ENCODE assay signal across 3 cellular contexts in the genomic region with DNA sequence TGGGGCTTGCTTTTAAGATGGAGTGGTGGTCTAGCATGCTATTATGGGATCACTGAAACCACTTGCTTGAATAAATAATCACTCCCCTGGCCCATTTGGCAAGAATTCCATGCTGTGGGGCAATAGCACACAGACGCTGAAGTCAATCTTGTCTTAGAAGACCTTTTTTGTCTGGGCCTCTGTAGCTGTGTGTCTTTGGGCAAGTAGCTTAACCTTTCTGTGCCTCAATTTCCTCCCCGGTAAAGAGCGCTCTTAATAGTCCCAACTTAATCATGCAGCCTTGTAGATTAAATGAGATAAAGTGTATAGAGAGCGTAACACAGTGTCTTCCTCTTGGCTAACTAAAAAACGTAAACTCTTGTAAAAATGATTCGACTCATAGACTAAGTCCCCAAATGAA.
TF ChIP-seq lines count a peak whose summit lies in the region.

No MANE protein-coding gene starts in this region.

TF ChIP-seq in HEK293, 187 proteins besides CTCF, POLR2A, EP300 and RAD21:
- TF ChIP-seq ZNF768 (tag by site-specific recombination; IDR thresholded peaks at IDR 0.05): peak; percentile 59; the same call in 1 of the 2 replicates
- TF ChIP-seq ZNF155 (tag by site-specific recombination; IDR thresholded peaks at IDR 0.05): no peak

TF ChIP-seq in K562, 482 proteins besides CTCF, POLR2A, EP300 and RAD21 (continues in another document):
- TF ChIP-seq, protein P1, sequence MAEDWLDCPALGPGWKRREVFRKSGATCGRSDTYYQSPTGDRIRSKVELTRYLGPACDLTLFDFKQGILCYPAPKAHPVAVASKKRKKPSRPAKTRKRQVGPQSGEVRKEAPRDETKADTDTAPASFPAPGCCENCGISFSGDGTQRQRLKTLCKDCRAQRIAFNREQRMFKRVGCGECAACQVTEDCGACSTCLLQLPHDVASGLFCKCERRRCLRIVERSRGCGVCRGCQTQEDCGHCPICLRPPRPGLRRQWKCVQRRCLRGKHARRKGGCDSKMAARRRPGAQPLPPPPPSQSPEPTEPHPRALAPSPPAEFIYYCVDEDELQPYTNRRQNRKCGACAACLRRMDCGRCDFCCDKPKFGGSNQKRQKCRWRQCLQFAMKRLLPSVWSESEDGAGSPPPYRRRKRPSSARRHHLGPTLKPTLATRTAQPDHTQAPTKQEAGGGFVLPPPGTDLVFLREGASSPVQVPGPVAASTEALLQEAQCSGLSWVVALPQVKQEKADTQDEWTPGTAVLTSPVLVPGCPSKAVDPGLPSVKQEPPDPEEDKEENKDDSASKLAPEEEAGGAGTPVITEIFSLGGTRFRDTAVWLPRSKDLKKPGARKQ (CRISPR knock-in tag; IDR thresholded peaks at IDR 0.05): no peak
- TF ChIP-seq CHCHD3 (CRISPR knock-in tag; IDR thresholded peaks at IDR 0.05): no peak
- no peak for TF ChIP-seq TEAD2 (tag; IDR thresholded peaks at IDR 0.05)
- no peak for TF ChIP-seq NR1H2 (CRISPR knock-in tag; IDR thresholded peaks at IDR 0.05)
- TF ChIP-seq NR2C1 (IDR thresholded peaks at IDR 0.05): no peak
- TF ChIP-seq NR2C1 (tag; IDR thresholded peaks at IDR 0.05): no peak
- TF ChIP-seq RBM25 (IDR thresholded peaks at IDR 0.05; ENCODE audit: low read depth, low read length, severe bottlenecking): peak; percentile 84
- no peak for TF ChIP-seq ASH1L (IDR thresholded peaks at IDR 0.05; ENCODE audit: borderline replicate concordance, low read depth, partially characterized antibody)
- TF ChIP-seq ZFX (CRISPR knock-in tag; IDR thresholded peaks at IDR 0.05): no peak
- TF ChIP-seq, protein P2, sequence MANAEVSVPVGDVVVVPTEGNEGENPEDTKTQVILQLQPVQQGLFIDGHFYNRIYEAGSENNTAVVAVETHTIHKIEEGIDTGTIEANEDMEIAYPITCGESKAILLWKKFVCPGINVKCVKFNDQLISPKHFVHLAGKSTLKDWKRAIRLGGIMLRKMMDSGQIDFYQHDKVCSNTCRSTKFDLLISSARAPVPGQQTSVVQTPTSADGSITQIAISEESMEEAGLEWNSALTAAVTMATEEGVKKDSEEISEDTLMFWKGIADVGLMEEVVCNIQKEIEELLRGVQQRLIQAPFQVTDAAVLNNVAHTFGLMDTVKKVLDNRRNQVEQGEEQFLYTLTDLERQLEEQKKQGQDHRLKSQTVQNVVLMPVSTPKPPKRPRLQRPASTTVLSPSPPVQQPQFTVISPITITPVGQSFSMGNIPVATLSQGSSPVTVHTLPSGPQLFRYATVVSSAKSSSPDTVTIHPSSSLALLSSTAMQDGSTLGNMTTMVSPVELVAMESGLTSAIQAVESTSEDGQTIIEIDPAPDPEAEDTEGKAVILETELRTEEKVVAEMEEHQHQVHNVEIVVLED (CRISPR knock-in tag; IDR thresholded peaks at IDR 0.05): no peak
- peak; percentile 46; the same call in 1 of the 2 replicates for TF ChIP-seq BCOR (IDR thresholded peaks at IDR 0.05)
- TF ChIP-seq JUND (IDR thresholded peaks at IDR 0.05; ENCODE audit: borderline replicate concordance, low read depth, low read length): no peak
- no peak for TF ChIP-seq JUND (tag; IDR thresholded peaks at IDR 0.05; ENCODE audit: borderline replicate concordance, low read depth, low read length)
- peak; percentile 72 for TF ChIP-seq ZFP36 (IDR thresholded peaks at IDR 0.05; ENCODE audit: low read depth, low read length, partially characterized antibody)
- TF ChIP-seq, protein P3, sequence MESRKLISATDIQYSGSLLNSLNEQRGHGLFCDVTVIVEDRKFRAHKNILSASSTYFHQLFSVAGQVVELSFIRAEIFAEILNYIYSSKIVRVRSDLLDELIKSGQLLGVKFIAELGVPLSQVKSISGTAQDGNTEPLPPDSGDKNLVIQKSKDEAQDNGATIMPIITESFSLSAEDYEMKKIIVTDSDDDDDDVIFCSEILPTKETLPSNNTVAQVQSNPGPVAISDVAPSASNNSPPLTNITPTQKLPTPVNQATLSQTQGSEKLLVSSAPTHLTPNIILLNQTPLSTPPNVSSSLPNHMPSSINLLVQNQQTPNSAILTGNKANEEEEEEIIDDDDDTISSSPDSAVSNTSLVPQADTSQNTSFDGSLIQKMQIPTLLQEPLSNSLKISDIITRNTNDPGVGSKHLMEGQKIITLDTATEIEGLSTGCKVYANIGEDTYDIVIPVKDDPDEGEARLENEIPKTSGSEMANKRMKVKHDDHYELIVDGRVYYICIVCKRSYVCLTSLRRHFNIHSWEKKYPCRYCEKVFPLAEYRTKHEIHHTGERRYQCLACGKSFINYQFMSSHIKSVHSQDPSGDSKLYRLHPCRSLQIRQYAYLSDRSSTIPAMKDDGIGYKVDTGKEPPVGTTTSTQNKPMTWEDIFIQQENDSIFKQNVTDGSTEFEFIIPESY (CRISPR knock-in tag; IDR thresholded peaks at IDR 0.05): no peak
- TF ChIP-seq, protein P4, sequence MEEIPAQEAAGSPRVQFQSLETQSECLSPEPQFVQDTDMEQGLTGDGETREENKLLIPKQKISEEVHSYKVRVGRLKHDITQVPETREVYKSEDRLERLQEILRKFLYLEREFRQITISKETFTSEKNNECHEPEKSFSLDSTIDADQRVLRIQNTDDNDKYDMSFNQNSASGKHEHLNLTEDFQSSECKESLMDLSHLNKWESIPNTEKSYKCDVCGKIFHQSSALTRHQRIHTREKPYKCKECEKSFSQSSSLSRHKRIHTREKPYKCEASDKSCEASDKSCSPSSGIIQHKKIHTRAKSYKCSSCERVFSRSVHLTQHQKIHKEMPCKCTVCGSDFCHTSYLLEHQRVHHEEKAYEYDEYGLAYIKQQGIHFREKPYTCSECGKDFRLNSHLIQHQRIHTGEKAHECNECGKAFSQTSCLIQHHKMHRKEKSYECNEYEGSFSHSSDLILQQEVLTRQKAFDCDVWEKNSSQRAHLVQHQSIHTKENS (CRISPR knock-in tag; IDR thresholded peaks at IDR 0.05): no peak
- no peak for TF ChIP-seq SMC3 (conservative IDR thresholded peaks at IDR 0.05; ENCODE audit: insufficient read depth, low read depth, low read length)
- TF ChIP-seq CTBP1 (IDR thresholded peaks at IDR 0.05; ENCODE audit: borderline replicate concordance): no peak
- TF ChIP-seq, protein P5, sequence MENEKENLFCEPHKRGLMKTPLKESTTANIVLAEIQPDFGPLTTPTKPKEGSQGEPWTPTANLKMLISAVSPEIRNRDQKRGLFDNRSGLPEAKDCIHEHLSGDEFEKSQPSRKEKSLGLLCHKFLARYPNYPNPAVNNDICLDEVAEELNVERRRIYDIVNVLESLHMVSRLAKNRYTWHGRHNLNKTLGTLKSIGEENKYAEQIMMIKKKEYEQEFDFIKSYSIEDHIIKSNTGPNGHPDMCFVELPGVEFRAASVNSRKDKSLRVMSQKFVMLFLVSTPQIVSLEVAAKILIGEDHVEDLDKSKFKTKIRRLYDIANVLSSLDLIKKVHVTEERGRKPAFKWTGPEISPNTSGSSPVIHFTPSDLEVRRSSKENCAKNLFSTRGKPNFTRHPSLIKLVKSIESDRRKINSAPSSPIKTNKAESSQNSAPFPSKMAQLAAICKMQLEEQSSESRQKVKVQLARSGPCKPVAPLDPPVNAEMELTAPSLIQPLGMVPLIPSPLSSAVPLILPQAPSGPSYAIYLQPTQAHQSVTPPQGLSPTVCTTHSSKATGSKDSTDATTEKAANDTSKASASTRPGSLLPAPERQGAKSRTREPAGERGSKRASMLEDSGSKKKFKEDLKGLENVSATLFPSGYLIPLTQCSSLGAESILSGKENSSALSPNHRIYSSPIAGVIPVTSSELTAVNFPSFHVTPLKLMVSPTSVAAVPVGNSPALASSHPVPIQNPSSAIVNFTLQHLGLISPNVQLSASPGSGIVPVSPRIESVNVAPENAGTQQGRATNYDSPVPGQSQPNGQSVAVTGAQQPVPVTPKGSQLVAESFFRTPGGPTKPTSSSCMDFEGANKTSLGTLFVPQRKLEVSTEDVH (IDR thresholded peaks at IDR 0.05; ENCODE audit: low read depth, partially characterized antibody): no peak
- TF ChIP-seq SP2 (IDR thresholded peaks at IDR 0.05; ENCODE audit: extremely low read depth, low read depth, low read length, poor library complexity, severe bottlenecking): no peak

TF ChIP-seq in H1, 55 proteins besides CTCF, POLR2A, EP300 and RAD21:
- TF ChIP-seq EGR1 (IDR thresholded peaks at IDR 0.05; ENCODE audit: borderline replicate concordance, low read depth, low read length): no peak
- TF ChIP-seq, protein P6, sequence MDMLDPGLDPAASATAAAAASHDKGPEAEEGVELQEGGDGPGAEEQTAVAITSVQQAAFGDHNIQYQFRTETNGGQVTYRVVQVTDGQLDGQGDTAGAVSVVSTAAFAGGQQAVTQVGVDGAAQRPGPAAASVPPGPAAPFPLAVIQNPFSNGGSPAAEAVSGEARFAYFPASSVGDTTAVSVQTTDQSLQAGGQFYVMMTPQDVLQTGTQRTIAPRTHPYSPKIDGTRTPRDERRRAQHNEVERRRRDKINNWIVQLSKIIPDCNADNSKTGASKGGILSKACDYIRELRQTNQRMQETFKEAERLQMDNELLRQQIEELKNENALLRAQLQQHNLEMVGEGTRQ (IDR thresholded peaks at IDR 0.05; ENCODE audit: low read length): no peak
- TF ChIP-seq KDM1A (IDR thresholded peaks at IDR 0.05; ENCODE audit: borderline replicate concordance, low read length): peak; percentile 59; the same call in 1 of the 2 replicates
- no peak for TF ChIP-seq SUZ12 (IDR thresholded peaks at IDR 0.05; ENCODE audit: low read length)
- TF ChIP-seq MAFK (IDR thresholded peaks at IDR 0.05; ENCODE audit: low read depth, low read length): no peak
- no peak for TF ChIP-seq EZH2 (IDR thresholded peaks at IDR 0.05; ENCODE audit: low read depth, low read length, severe bottlenecking)
